ENCODE assay signal across 17 cellular contexts in the genomic region with DNA sequence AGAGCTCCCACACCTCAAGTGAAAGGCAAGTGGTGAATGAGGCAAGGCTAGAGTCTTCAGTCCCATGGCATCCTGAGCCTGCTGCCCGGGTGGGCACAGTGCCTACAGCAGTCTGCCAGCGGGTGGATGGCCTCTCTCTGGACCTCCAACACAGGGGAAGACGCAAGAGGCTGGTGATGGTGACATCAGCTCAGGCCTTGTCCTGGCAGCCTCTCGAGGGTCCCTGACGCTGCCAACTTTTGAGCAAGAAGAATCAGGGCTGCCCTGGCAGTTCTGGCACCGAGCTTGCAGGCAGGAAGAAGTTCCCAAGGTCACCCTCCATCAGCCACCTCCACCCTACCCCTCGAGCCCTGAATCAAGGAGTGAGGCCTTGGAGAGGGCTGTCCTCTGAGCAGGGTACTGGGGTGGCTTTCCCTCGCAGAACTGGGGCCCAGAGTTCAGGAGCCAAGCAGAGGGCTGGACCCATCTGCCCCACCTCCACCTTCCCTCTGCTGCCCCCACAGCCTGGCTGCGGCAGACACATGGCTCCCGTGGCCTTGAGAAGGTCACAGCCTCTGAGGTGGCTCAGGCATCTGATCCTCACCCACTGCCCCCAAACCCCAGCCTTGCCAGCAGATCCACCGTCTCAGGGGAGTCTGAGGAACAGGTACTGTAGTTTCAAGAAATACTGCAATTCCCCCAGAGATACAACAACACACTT. TPM values are rescaled to one million over a fixed set of nuclear protein-coding genes. Genes with fewer than 3 reads are reported as not detected.
DNase-seq lines count a peak whose midpoint lies in the region; ATAC-seq and TF ChIP-seq lines count a peak whose summit lies in the region.
"Had no signal": no experiment of that assay in that cellular context is flagged by ENCODE, and none has a peak within 500 bp of the region (broad histone marks: within the 10 kb centered on the region; RNA-seq: fewer than 3 reads in every experiment).

No MANE protein-coding gene starts in this region.

- H3K4me3 Mint-ChIP-seq in H9, result no peak overlapping the region
- H3K4me3 Mint-ChIP-seq: T-helper 17 cell had no signal

- H3K4me1 Mint-ChIP-seq in H9, result peaks cover 15 to 33% of the 10 kb centered on the region in 2 experiments

- no peak overlapping the region for H3K27ac ChIP-seq in H9 (ENCODE audit: insufficient read length, low read depth, low read length)
- no peak overlapping the region for H3K27ac ChIP-seq in left ventricle myocardium inferior (replicated peaks)
- no peak overlapping the region for H3K27ac ChIP-seq in sigmoid colon
- H3K27ac ChIP-seq: brain microvascular endothelial cell, lower lobe of right lung, pancreas, tibial nerve had no signal

- no peak overlapping the region for H3T11ph ChIP-seq in H9 (ENCODE audit: low read length)

- H3K4ac ChIP-seq in H9 (ENCODE audit: low read depth, low read length), result no peak overlapping the region

- H3K79me2 ChIP-seq in H9 (ENCODE audit: insufficient read depth, low read length), result no peaks in the 10 kb centered on the region

- no peak for ATAC-seq in HG03439 (IDR thresholded peaks at IDR 0.05; ENCODE audit: unreplicated experiment)
- ATAC-seq: lower lobe of right lung, pancreas, T-helper 17 cell had no signal

- H3K4me2 ChIP-seq in H9 (ENCODE audit: insufficient read depth, insufficient read length, low read length), result no peak overlapping the region

- H3K9me3 Mint-ChIP-seq in H9, result no peaks in the 10 kb centered on the region

- H2BK15ac ChIP-seq in H9 (ENCODE audit: low read depth, low read length), result no peak overlapping the region

- H3K9ac ChIP-seq in H9 (ENCODE audit: extremely low read depth, insufficient read length, low read length), result no peak overlapping the region

- no peaks in the 10 kb centered on the region for H4K20me1 ChIP-seq in H9 (ENCODE audit: control insufficient read depth, insufficient read depth, insufficient read length)

- no peaks in the 10 kb centered on the region; a peak in 1 of 7 replicates for H3K36me3 Mint-ChIP-seq in H9 (ENCODE audit: insufficient read depth in 1 of 3, low read depth in 3 of 3)

- H4K5ac ChIP-seq in H9 (ENCODE audit: insufficient read length, low read depth, low read length), result no peak overlapping the region

- DNase-seq in H9 (no peak), amygdala (lab: John Stamatoyannopoulos, UW) (peak in 31 of 56 donors; percentile 18 to 88 (median 60)), left ventricle myocardium inferior (peak; percentile 19), sigmoid colon (peak; percentile 40), NCI-H345 (lab: John Stamatoyannopoulos, UW) (no peak), NCI-H2196 (lab: John Stamatoyannopoulos, UW; ENCODE audit: unreplicated experiment) (no peak)
- DNase-seq: activated CD4-positive, CD25-positive, alpha-beta regulatory T cell; brain microvascular endothelial cell; lower lobe of right lung; NCI-H1436 treated with DMSO at 0.1 percent for 48 hours; SHP77 treated with DMSO at 0.1 percent for 48 hours; T-helper 17 cell had no signal

- H3K56ac ChIP-seq in H9 (ENCODE audit: insufficient read length, low read depth, low read length), result no peak overlapping the region

- no peak overlapping the region for H4K91ac ChIP-seq in H9 (ENCODE audit: insufficient read length, low read depth, low read length)

- H2AK5ac ChIP-seq in H9 (ENCODE audit: insufficient read length, low read length), result no peak overlapping the region

- WGBS in H9 (ENCODE audit: extremely low coverage, insufficient read length, low lambda C conversion rate), result no CpG with 5 or more reads among the region's 11 CpGs
- 56 to 70% methylated on average over 11 of the region's 11 CpGs for WGBS in sigmoid colon, 2 donors

- no peak for TF ChIP-seq EP300 in sigmoid colon (IDR thresholded peaks at IDR 0.05)

- no peak overlapping the region for H2BK5ac ChIP-seq in H9 (ENCODE audit: insufficient read length, low read length)

- H3K9me3 ChIP-seq in H9 (ENCODE audit: control insufficient read depth, low read depth, low read length) (no peaks in the 10 kb centered on the region), left ventricle myocardium inferior (replicated peaks) (no peaks in the 10 kb centered on the region), sigmoid colon (no peaks in the 10 kb centered on the region)
- H3K9me3 ChIP-seq: lower lobe of right lung, pancreas, tibial nerve had no signal

- H3K27ac Mint-ChIP-seq in H9, result peak overlapping the region in 1 of 3 experiments; percentile 30; a peak in 1 of 7 replicates
- H3K27ac Mint-ChIP-seq: T-helper 17 cell had no signal

- peaks cover 44% of the 10 kb centered on the region for H3K27me3 Mint-ChIP-seq in H9 (ENCODE audit: low read depth)

- no peaks in the 10 kb centered on the region for H3K79me1 ChIP-seq in H9 (ENCODE audit: insufficient read depth, low read depth, low read length, poor library complexity, severe bottlenecking)

- H2BK20ac ChIP-seq in H9 (ENCODE audit: low read depth, low read length, poor library complexity, severe bottlenecking), result no peak overlapping the region

- no peak overlapping the region for H3K18ac ChIP-seq in H9 (ENCODE audit: insufficient read length, low read depth, low read length)

- H2AFZ ChIP-seq in H9 (ENCODE audit: low read length), result no peak overlapping the region

- no peak for TF ChIP-seq POLR2A in sigmoid colon (IDR thresholded peaks at IDR 0.05)

- H3K14ac ChIP-seq in H9 (ENCODE audit: insufficient read depth, low read length), result no peak overlapping the region

- H3K23me2 ChIP-seq in H9 (ENCODE audit: insufficient read length, low read depth, low read length, poor library complexity, severe bottlenecking), result peaks cover under 1% of the 10 kb centered on the region

- no peak overlapping the region for H3K23ac ChIP-seq in H9 (ENCODE audit: insufficient read length, low read depth, low read length)

- intact Hi-C loops in left ventricle myocardium inferior (cut with micrococcal nuclease) (no loop called here), sigmoid colon (cut with DNase I) (no loop called here)

- no peak overlapping the region for H2BK12ac ChIP-seq in H9 (ENCODE audit: insufficient read length, low read depth, low read length)

- TF ChIP-seq CTCF in H9 (conservative IDR thresholded peaks at IDR 0.05) (0 out of 3 replicates have a peak, but pooled peaks have one; percentile 16), left ventricle myocardium inferior (IDR thresholded peaks at IDR 0.05; ENCODE audit: borderline replicate concordance) (no peak), sigmoid colon (IDR thresholded peaks at IDR 0.05) (no peak)

- no peak overlapping the region for H4K8ac ChIP-seq in H9 (replicated peaks; ENCODE audit: insufficient read length, low read depth, low read length)

- no peak overlapping the region for H2BK120ac ChIP-seq in H9 (ENCODE audit: low read depth, low read length, poor library complexity, severe bottlenecking)

- H3K4me1 ChIP-seq in H9 (ENCODE audit: insufficient read depth, low read length) (no peaks in the 10 kb centered on the region), left ventricle myocardium inferior (peaks cover 49% of the 10 kb centered on the region), sigmoid colon (peaks cover 0 to 8% (median 7%) of the 10 kb centered on the region in 4 donors)

- no peak overlapping the region for H3K4me3 ChIP-seq in left ventricle myocardium inferior
- H3K4me3 ChIP-seq in sigmoid colon, result no peak overlapping the region
- H3K4me3 ChIP-seq: lower lobe of right lung, pancreas, tibial nerve had no signal

- no peaks in the 10 kb centered on the region; the same call in 1 of the 2 replicates for H3K27me3 ChIP-seq in H9 (ENCODE audit: insufficient read depth, low read length)
- H3K27me3 ChIP-seq in left ventricle myocardium inferior (ENCODE audit: low read depth), result peaks cover 76% of the 10 kb centered on the region
- H3K27me3 ChIP-seq in sigmoid colon, result peaks cover 18 to 89% (median 62%) of the 10 kb centered on the region in 3 donors
- H3K27me3 ChIP-seq: pancreas had no signal

- H3K36me3 ChIP-seq in left ventricle myocardium inferior (no peaks in the 10 kb centered on the region), sigmoid colon (no peaks in the 10 kb centered on the region)
- H3K36me3 ChIP-seq: brain microvascular endothelial cell, lower lobe of right lung, pancreas, tibial nerve had no signal

RNA-seq across cellular contexts. Expression of gene RAP1GAP, which starts 5.8 kb away (rescaled TPM):
- total RNA-seq in H9 (2021) (6.4 and 7.9 TPM in 2 replicates), left ventricle myocardium inferior (6.2 TPM), sigmoid colon (under 1 TPM in 3 of 4 donors, not detected in 1; 0.33 to 0.71 (median 0.54) TPM)
- polyA plus RNA-seq in sigmoid colon, result 10 to 100 TPM; 24.3 to 47.4 (median 43.9) TPM
- total RNA-seq: dermis microvascular lymphatic vessel endothelial cell, glomerular endothelial cell had no signal

Comparison
In these comparisons a context has a peak if more than half of its experiments do, and no peak if none do; other contexts are left out.
1. DNase-seq: peak in amygdala (31 of 56), left ventricle myocardium inferior (single experiment) and sigmoid colon (single experiment); none in H9 (single experiment), NCI-H345 (single experiment) and NCI-H2196 (single experiment).